8 cellular contexts compared by ENCODE assay signal in the genomic region with DNA sequence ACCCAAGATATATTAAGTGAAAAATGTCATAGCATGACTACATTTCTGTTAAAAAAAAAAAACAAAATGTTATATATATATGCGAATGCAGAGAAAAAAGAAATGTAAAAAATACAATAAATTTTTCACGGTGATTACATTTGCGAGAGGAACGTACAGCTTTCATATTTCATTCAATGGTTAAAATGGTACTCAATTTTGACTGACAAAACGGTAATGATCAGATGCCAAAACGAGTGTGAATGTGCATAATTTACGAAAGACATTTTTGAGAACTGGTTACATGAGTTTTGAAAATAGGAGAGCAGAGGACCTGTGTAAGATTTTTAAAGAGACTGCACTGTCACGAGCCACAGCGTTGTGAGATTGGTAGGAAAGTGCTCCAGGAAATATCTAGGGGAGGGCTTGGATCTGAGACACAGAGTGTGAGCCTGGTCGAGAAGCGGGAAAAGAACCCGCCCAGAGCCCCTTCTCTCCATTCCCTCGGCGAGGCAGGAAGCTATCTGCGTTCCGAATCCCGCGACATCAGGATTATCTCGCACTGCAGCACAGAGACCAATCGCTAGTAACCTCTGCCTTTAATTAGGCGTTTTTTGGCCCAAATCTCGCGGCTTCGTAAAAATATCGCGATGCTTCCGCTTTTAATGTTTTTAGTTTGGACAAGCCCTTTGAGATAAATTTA. TPM values are rescaled to one million over a fixed set of nuclear protein-coding genes. Genes with fewer than 3 reads are reported as not detected.
DNase-seq lines count a peak whose midpoint lies in the region; ATAC-seq and TF ChIP-seq lines count a peak whose summit lies in the region.

No MANE protein-coding gene starts in this region.

- H3K27me3 ChIP-seq in BE2C (no peaks in the 10 kb centered on the region), colonic mucosa (no peaks in the 10 kb centered on the region), layer of hippocampus (ENCODE audit: control insufficient read depth, insufficient read depth, low read length) (no peaks in the 10 kb centered on the region)

- no peaks in the 10 kb centered on the region for H3K9me3 ChIP-seq in BE2C
- no peaks in the 10 kb centered on the region for H3K9me3 ChIP-seq in colonic mucosa

- H3K4me3 ChIP-seq in BE2C (ENCODE audit: low read depth, low read length) (peak overlapping the region; percentile 83), colonic mucosa (peak overlapping the region; percentile 70)

- intact Hi-C loops in colonic mucosa (cut with DNase I), result loop anchor here (5.0 kb wide), 1 partner anchor 47 kb away; no protein-coding TSS in a partner anchor

- DNase-seq in BE2C, result peak; percentile 92
- peak; percentile 79 for DNase-seq in GM19238 (ENCODE audit: insufficient read length, low spot score)
- DNase-seq in NCI-H524 (lab: John Stamatoyannopoulos, UW), result peak; percentile 86 to 98
- DNase-seq in activated CD4-positive, alpha-beta T cell treated with anti-CD3 and anti-CD28 coated beads for 4 hours, result peak; percentile 82 to 91
- DNase-seq in colonic mucosa, result peak; percentile 95
- peak; percentile 63 to 83 (median 76) for DNase-seq in stimulated activated CD4-positive, alpha-beta T cell treated with anti-CD3 and anti-CD28 coated beads, Interleukin-1b, Interleukin-23, amount 100 ng/mL, for 24 hours (ENCODE audit: low read depth in 4 of 4, low spot score in 1 of 4)

- H3K4me1 ChIP-seq in BE2C, result no peaks in the 10 kb centered on the region
- peaks cover 3% of the 10 kb centered on the region for H3K4me1 ChIP-seq in colonic mucosa

- H3K36me3 ChIP-seq in BE2C, result no peaks in the 10 kb centered on the region
- no peaks in the 10 kb centered on the region for H3K36me3 ChIP-seq in colonic mucosa

- peak overlapping the region; percentile 86 to 92 for H3K9ac ChIP-seq in colonic mucosa (ENCODE audit: low read depth in 2 of 2, low read length in 2 of 2)

- TF ChIP-seq CTCF in BE2C (IDR thresholded peaks at IDR 0.05; ENCODE audit: low read depth, low read length), result no peak
- TF ChIP-seq CTCF in colonic mucosa (IDR thresholded peaks at IDR 0.05), result no peak

- H3K27ac ChIP-seq in colonic mucosa, result peak overlapping the region; percentile 99
- peak overlapping the region; percentile 88 for H3K27ac ChIP-seq in layer of hippocampus (ENCODE audit: low read depth, low read length)

- ATAC-seq in HG03442 (IDR thresholded peaks at IDR 0.05; ENCODE audit: unreplicated experiment), result peak; percentile 68

RNA-seq across cellular contexts. Expression of a gene that starts 28.5 kb away (rescaled TPM):
- polyA plus RNA-seq in BE2C (2012; ENCODE audit: insufficient read depth, insufficient read length, low read depth), result 104 TPM
- total RNA-seq in colonic mucosa, result 10 to 100 TPM; 26.9 to 47.7 TPM

Comparison
In these comparisons a context has a peak if more than half of its experiments do, and no peak if none do; other contexts are left out.
1. Peak in every context shown above with its lines: DNase-seq, ATAC-seq, H3K4me3 ChIP-seq and H3K27ac ChIP-seq.